Comparison of ENCODE assay signal across 1 cellular context in genomic region chr7:45349102-45349501, GRCh38.
TF ChIP-seq lines count a peak whose summit lies in the region.

No MANE protein-coding gene starts in this region.

TF ChIP-seq in GM23338, 12 proteins besides CTCF, POLR2A, EP300 and RAD21 (continued from another document):
- TF ChIP-seq, protein P1, sequence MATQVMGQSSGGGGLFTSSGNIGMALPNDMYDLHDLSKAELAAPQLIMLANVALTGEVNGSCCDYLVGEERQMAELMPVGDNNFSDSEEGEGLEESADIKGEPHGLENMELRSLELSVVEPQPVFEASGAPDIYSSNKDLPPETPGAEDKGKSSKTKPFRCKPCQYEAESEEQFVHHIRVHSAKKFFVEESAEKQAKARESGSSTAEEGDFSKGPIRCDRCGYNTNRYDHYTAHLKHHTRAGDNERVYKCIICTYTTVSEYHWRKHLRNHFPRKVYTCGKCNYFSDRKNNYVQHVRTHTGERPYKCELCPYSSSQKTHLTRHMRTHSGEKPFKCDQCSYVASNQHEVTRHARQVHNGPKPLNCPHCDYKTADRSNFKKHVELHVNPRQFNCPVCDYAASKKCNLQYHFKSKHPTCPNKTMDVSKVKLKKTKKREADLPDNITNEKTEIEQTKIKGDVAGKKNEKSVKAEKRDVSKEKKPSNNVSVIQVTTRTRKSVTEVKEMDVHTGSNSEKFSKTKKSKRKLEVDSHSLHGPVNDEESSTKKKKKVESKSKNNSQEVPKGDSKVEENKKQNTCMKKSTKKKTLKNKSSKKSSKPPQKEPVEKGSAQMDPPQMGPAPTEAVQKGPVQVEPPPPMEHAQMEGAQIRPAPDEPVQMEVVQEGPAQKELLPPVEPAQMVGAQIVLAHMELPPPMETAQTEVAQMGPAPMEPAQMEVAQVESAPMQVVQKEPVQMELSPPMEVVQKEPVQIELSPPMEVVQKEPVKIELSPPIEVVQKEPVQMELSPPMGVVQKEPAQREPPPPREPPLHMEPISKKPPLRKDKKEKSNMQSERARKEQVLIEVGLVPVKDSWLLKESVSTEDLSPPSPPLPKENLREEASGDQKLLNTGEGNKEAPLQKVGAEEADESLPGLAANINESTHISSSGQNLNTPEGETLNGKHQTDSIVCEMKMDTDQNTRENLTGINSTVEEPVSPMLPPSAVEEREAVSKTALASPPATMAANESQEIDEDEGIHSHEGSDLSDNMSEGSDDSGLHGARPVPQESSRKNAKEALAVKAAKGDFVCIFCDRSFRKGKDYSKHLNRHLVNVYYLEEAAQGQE (IDR thresholded peaks at IDR 0.05; ENCODE audit: unreplicated experiment): peak; percentile 44
- TF ChIP-seq EZH2 (IDR thresholded peaks at IDR 0.05; ENCODE audit: low read depth, unreplicated experiment) (no peak), ZNF462 (CRISPR knock-in tag; IDR thresholded peaks at IDR 0.05) (no peak)
